27 cellular contexts compared by ENCODE assay signal in genomic region chr16:12317121-12317810, GRCh38.
A peak's percentile ranks its signal among the peaks of the same experiment; 100 is the strongest.
DNase-seq lines count a peak whose midpoint lies in the region; ATAC-seq and TF ChIP-seq lines count a peak whose summit lies in the region.
"Had no signal": no experiment of that assay in that cellular context is flagged by ENCODE, and none has a peak within 500 bp of the region (broad histone marks: within the 10 kb centered on the region; RNA-seq: fewer than 3 reads in every experiment).

No MANE protein-coding gene starts in this region.

- H3K4me3 Mint-ChIP-seq in CD4-positive, alpha-beta memory T cell, result no peak overlapping the region
- H3K4me3 Mint-ChIP-seq in activated B cell treated with CpG ODN at 0.5 μM for 24 hours, result peak overlapping the region; percentile 39
- H3K4me3 Mint-ChIP-seq in activated CD8-positive, alpha-beta memory T cell treated with anti-CD3 and anti-CD28 coated beads, Interleukin-2, amount 10 ng/mL, durations not matched to agents 7 days and 5 days, result no peak overlapping the region
- H3K4me3 Mint-ChIP-seq: activated CD4-positive, alpha-beta T cell treated with anti-CD3 and anti-CD28 coated beads, Interleukin-2, amount 10 ng/mL, durations not matched to agents 7 days and 5 days; activated naive CD4-positive, alpha-beta T cell treated with anti-CD3 and anti-CD28 coated beads, Interleukin-2, amount 10 ng/mL, durations not matched to agents 7 days and 5 days; neural progenitor cell had no signal

- no peaks in the 10 kb centered on the region for H3K27me3 ChIP-seq in CD4-positive, alpha-beta memory T cell (ENCODE audit: insufficient read depth, low read length)
- H3K27me3 ChIP-seq in Karpas-422 (ENCODE audit: low read length) (no peaks in the 10 kb centered on the region), mammary epithelial cell (ENCODE audit: insufficient read depth, low read length) (no peaks in the 10 kb centered on the region), HAP-1 (ENCODE audit: low read depth) (no peaks in the 10 kb centered on the region)
- H3K27me3 ChIP-seq: neural progenitor cell, sigmoid colon had no signal

- peaks cover 0 to 1% (median 0%) of the 10 kb centered on the region in 8 donors for H3K9me3 Mint-ChIP-seq in CD4-positive, alpha-beta memory T cell
- peaks cover 2% of the 10 kb centered on the region for H3K9me3 Mint-ChIP-seq in activated B cell treated with CpG ODN at 0.5 μM for 24 hours
- H3K9me3 Mint-ChIP-seq in activated CD8-positive, alpha-beta memory T cell treated with anti-CD3 and anti-CD28 coated beads, Interleukin-2, amount 10 ng/mL, durations not matched to agents 7 days and 5 days (ENCODE audit: low read depth), result peaks cover 9% of the 10 kb centered on the region
- H3K9me3 Mint-ChIP-seq: neural progenitor cell had no signal

- no peak for DNase-seq in CD4-positive, alpha-beta memory T cell
- peak; percentile 51 for DNase-seq in Karpas-422
- no peak for DNase-seq in activated B cell treated with CpG ODN at 0.5 μM for 24 hours
- DNase-seq in mucosa of descending colon, result no peak
- DNase-seq in mammary epithelial cell, result no peak
- DNase-seq in activated CD8-positive, alpha-beta memory T cell treated with anti-CD3 and anti-CD28 coated beads, Interleukin-2, amount 10 ng/mL, durations not matched to agents 7 days and 5 days, result no peak
- no peak for DNase-seq in HAP-1 (ENCODE audit: low spot score in 2 of 2)
- DNase-seq: activated CD4-positive, alpha-beta T cell treated with anti-CD3 and anti-CD28 coated beads, Interleukin-2, amount 10 ng/mL, durations not matched to agents 7 days and 5 days; activated naive CD4-positive, alpha-beta T cell treated with anti-CD3 and anti-CD28 coated beads, Interleukin-2, amount 10 ng/mL, durations not matched to agents 7 days and 5 days; amniotic stem cell; GOT3; Kasumi-1; kidney; lower lobe of right lung; MV-4-11; NCI-H146; NCI-H774; SHP77 treated with DMSO at 0.1 percent for 48 hours; sigmoid colon; stimulated activated CD4-positive, alpha-beta T cell treated with anti-CD3 and anti-CD28 coated beads, Interleukin-4, amount 100 ng/mL, for 4 hours; stimulated activated naive CD4-positive, alpha-beta T cell treated with Interleukin-2 at 50 U/mL for 16 hours; SW 1271; T1000 had no signal

- no peaks in the 10 kb centered on the region for H3K9me2 ChIP-seq in Karpas-422 (replicated peaks; ENCODE audit: insufficient read depth, low read length)

- no peak overlapping the region for H3K4me3 ChIP-seq in CD4-positive, alpha-beta memory T cell (ENCODE audit: low read length in 2 of 2)
- H3K4me3 ChIP-seq in Karpas-422 (ENCODE audit: low read length) (no peak overlapping the region), mucosa of descending colon (no peak overlapping the region), mammary epithelial cell (replicated peaks in 1 of 3; ENCODE audit: insufficient read depth in 1 of 3, low read depth in 2 of 3, low read length in 3 of 3) (no peak overlapping the region), HAP-1 (no peak overlapping the region)
- H3K4me3 ChIP-seq: lower lobe of right lung, neural progenitor cell, sigmoid colon, thoracic aorta had no signal

- H3K9me3 ChIP-seq in CD4-positive, alpha-beta memory T cell (ENCODE audit: control insufficient read depth in 1 of 2, low read length in 2 of 2), result no peaks in the 10 kb centered on the region
- no peaks in the 10 kb centered on the region for H3K9me3 ChIP-seq in Karpas-422 (ENCODE audit: low read length)
- H3K9me3 ChIP-seq in mucosa of descending colon, result no peaks in the 10 kb centered on the region
- no peaks in the 10 kb centered on the region for H3K9me3 ChIP-seq in mammary epithelial cell (replicated peaks; ENCODE audit: insufficient read depth, low read length)
- no peaks in the 10 kb centered on the region for H3K9me3 ChIP-seq in HAP-1
- H3K9me3 ChIP-seq: lower lobe of right lung, sigmoid colon, thoracic aorta had no signal

- H3K36me3 ChIP-seq in CD4-positive, alpha-beta memory T cell (ENCODE audit: insufficient read depth, low read length), result no peaks in the 10 kb centered on the region
- no peaks in the 10 kb centered on the region for H3K36me3 ChIP-seq in Karpas-422 (ENCODE audit: insufficient read depth, low read length)
- no peaks in the 10 kb centered on the region for H3K36me3 ChIP-seq in mucosa of descending colon (ENCODE audit: low read depth)
- H3K36me3 ChIP-seq in mammary epithelial cell (ENCODE audit: insufficient read depth, low read length), result no peaks in the 10 kb centered on the region
- no peaks in the 10 kb centered on the region for H3K36me3 ChIP-seq in HAP-1 (replicated peaks)
- H3K36me3 ChIP-seq: lower lobe of right lung, neural progenitor cell, sigmoid colon, thoracic aorta had no signal

- CTCF ChIA-PET in CD4-positive, alpha-beta memory T cell (lab: Charles Lee; ENCODE audit: partially characterized antibody), result no interaction called here
- CTCF ChIA-PET in activated B cell treated with CpG ODN at 0.5 μM for 24 hours (lab: Charles Lee), result no interaction called here
- CTCF ChIA-PET in mammary epithelial cell (lab: Charles Lee; ENCODE audit: low non-redundant PET), result no interaction called here
- CTCF ChIA-PET in activated CD8-positive, alpha-beta memory T cell treated with anti-CD3 and anti-CD28 coated beads, Interleukin-2, amount 10 ng/mL, durations not matched to agents 7 days and 5 days (lab: Charles Lee), result no interaction called here

- intact Hi-C loops in CD4-positive, alpha-beta memory T cell (cut with micrococcal nuclease), result no loop called here
- intact Hi-C loops in activated B cell treated with CpG ODN at 0.5 μM for 24 hours (cut with micrococcal nuclease) (loop anchor here (5.0 kb wide), 1 partner anchor 90 kb away; no protein-coding TSS in a partner anchor), mucosa of descending colon (cut with DNase I, micrococcal nuclease) (no loop called here), mammary epithelial cell (cut with micrococcal nuclease) (no loop called here)

- no peak overlapping the region for H3K27ac ChIP-seq in CD4-positive, alpha-beta memory T cell (ENCODE audit: low read depth, low read length)
- 0 out of 2 replicates have a peak overlapping the region, but pooled peaks have one; percentile 4 for H3K27ac ChIP-seq in Karpas-422 (ENCODE audit: low read length)
- no peak overlapping the region for H3K27ac ChIP-seq in mammary epithelial cell (ENCODE audit: insufficient read depth, low read depth, low read length)
- H3K27ac ChIP-seq: lower lobe of right lung, neural progenitor cell, sigmoid colon, thoracic aorta had no signal

- no peak for TF ChIP-seq CTCF in activated B cell treated with CpG ODN at 0.5 μM for 24 hours (IDR thresholded peaks at IDR 0.05)
- no peak for TF ChIP-seq CTCF in mucosa of descending colon (IDR thresholded peaks at IDR 0.05)
- TF ChIP-seq CTCF in mammary epithelial cell (conservative IDR thresholded peaks at IDR 0.05 in 1 of 2, IDR thresholded peaks at IDR 0.05 in 1 of 2; ENCODE audit: extremely low read depth in 1 of 2, insufficient read depth in 1 of 2, low read depth in 1 of 2, low read length in 2 of 2), result no peak

- H3K9ac ChIP-seq in Karpas-422 (ENCODE audit: low read length), result no peak overlapping the region
- no peak overlapping the region for H3K9ac ChIP-seq in mammary epithelial cell (ENCODE audit: insufficient read depth, low read length)
- H3K9ac ChIP-seq: neural progenitor cell had no signal

- in situ Hi-C loops in mammary epithelial cell (cut with MboI; ENCODE audit: low sequenced_read_pairs in 2 of 2) (no loop called here), HAP-1 (cut with MboI; ENCODE audit: low sequenced_read_pairs) (no loop called here)

- H4K20me1 ChIP-seq in Karpas-422 (ENCODE audit: insufficient read depth, low read depth, low read length) (no peaks in the 10 kb centered on the region; the same call in 1 of the 2 replicates), mammary epithelial cell (ENCODE audit: insufficient read depth, low read length) (peaks cover 3% of the 10 kb centered on the region)

- POLR2A ChIA-PET in CD4-positive, alpha-beta memory T cell (lab: Charles Lee; ENCODE audit: partially characterized antibody), result no interaction called here
- POLR2A ChIA-PET in activated B cell treated with CpG ODN at 0.5 μM for 24 hours (lab: Charles Lee), result interaction anchor here (0.5 to 0.7 kb wide), 2 partner anchors 42 to 227 kb away, joined by 3 to 8 read pairs; no protein-coding TSS in a partner anchor

- H3K27ac Mint-ChIP-seq in CD4-positive, alpha-beta memory T cell, result peak overlapping the region in 4 of 7 donors; percentile 6 to 72 (median 28)
- H3K27ac Mint-ChIP-seq in activated B cell treated with CpG ODN at 0.5 μM for 24 hours, result peak overlapping the region; percentile 79
- no peak overlapping the region for H3K27ac Mint-ChIP-seq in activated CD8-positive, alpha-beta memory T cell treated with anti-CD3 and anti-CD28 coated beads, Interleukin-2, amount 10 ng/mL, durations not matched to agents 7 days and 5 days
- H3K27ac Mint-ChIP-seq: activated CD4-positive, alpha-beta T cell treated with anti-CD3 and anti-CD28 coated beads, Interleukin-2, amount 10 ng/mL, durations not matched to agents 7 days and 5 days; activated naive CD4-positive, alpha-beta T cell treated with anti-CD3 and anti-CD28 coated beads, Interleukin-2, amount 10 ng/mL, durations not matched to agents 7 days and 5 days had no signal

- no peak overlapping the region for H3K4me2 ChIP-seq in Karpas-422 (ENCODE audit: low read depth, low read length, poor library complexity, severe bottlenecking)
- H3K4me2 ChIP-seq in mammary epithelial cell (ENCODE audit: insufficient read depth, low read depth, low read length), result no peak overlapping the region
- H3K4me2 ChIP-seq: neural progenitor cell had no signal

- WGBS in mammary epithelial cell (ENCODE audit: low coverage, missing lambda C conversion rate), result 78% methylated on average over 5 of the region's 7 CpGs

- peak; percentile 67 for ATAC-seq in activated B cell treated with CpG ODN at 0.5 μM for 24 hours (ENCODE audit: low read depth)
- ATAC-seq in mucosa of descending colon, result peak; percentile 42
- ATAC-seq in activated CD8-positive, alpha-beta memory T cell treated with anti-CD3 and anti-CD28 coated beads, Interleukin-2, amount 10 ng/mL, durations not matched to agents 7 days and 5 days, result no peak
- ATAC-seq: HepG2, lower lobe of right lung, Panc1 had no signal

- peaks cover 2 to 28% (median 13%) of the 10 kb centered on the region in 4 donors for H3K4me1 Mint-ChIP-seq in CD4-positive, alpha-beta memory T cell
- peaks cover 87% of the 10 kb centered on the region for H3K4me1 Mint-ChIP-seq in activated B cell treated with CpG ODN at 0.5 μM for 24 hours
- H3K4me1 Mint-ChIP-seq in activated CD8-positive, alpha-beta memory T cell treated with anti-CD3 and anti-CD28 coated beads, Interleukin-2, amount 10 ng/mL, durations not matched to agents 7 days and 5 days, result peaks cover 3% of the 10 kb centered on the region
- H3K4me1 Mint-ChIP-seq: activated CD4-positive, alpha-beta T cell treated with anti-CD3 and anti-CD28 coated beads, Interleukin-2, amount 10 ng/mL, durations not matched to agents 7 days and 5 days; activated naive CD4-positive, alpha-beta T cell treated with anti-CD3 and anti-CD28 coated beads, Interleukin-2, amount 10 ng/mL, durations not matched to agents 7 days and 5 days had no signal

- H3K4me1 ChIP-seq in CD4-positive, alpha-beta memory T cell (ENCODE audit: insufficient read depth, low read length), result no peaks in the 10 kb centered on the region
- H3K4me1 ChIP-seq in Karpas-422 (ENCODE audit: low read length) (peaks cover 25% of the 10 kb centered on the region), mucosa of descending colon (ENCODE audit: low read depth) (peaks cover 14% of the 10 kb centered on the region), mammary epithelial cell (ENCODE audit: insufficient read depth, low read length) (no peaks in the 10 kb centered on the region), HAP-1 (no peaks in the 10 kb centered on the region)
- H3K4me1 ChIP-seq: lower lobe of right lung had no signal

- dilution Hi-C loops in mammary epithelial cell (cut with HindIII; ENCODE audit: low sequenced_read_pairs), result no loop called here

- H3K36me3 Mint-ChIP-seq in CD4-positive, alpha-beta memory T cell, result peaks cover 7 to 9% of the 10 kb centered on the region in 2 donors
- peaks cover 41% of the 10 kb centered on the region for H3K36me3 Mint-ChIP-seq in activated B cell treated with CpG ODN at 0.5 μM for 24 hours (ENCODE audit: low read depth)
- no peaks in the 10 kb centered on the region for H3K36me3 Mint-ChIP-seq in activated CD8-positive, alpha-beta memory T cell treated with anti-CD3 and anti-CD28 coated beads, Interleukin-2, amount 10 ng/mL, durations not matched to agents 7 days and 5 days
- H3K36me3 Mint-ChIP-seq: activated naive CD4-positive, alpha-beta T cell treated with anti-CD3 and anti-CD28 coated beads, Interleukin-2, amount 10 ng/mL, durations not matched to agents 7 days and 5 days; neural progenitor cell had no signal

- H3K79me2 ChIP-seq in Karpas-422 (ENCODE audit: low read length) (no peaks in the 10 kb centered on the region), mammary epithelial cell (ENCODE audit: insufficient read depth, low read length) (no peaks in the 10 kb centered on the region)

- no peak overlapping the region for H2AFZ ChIP-seq in Karpas-422 (ENCODE audit: low read length)
- H2AFZ ChIP-seq in mammary epithelial cell (ENCODE audit: low read depth, low read length), result no peak overlapping the region
- H2AFZ ChIP-seq: neural progenitor cell had no signal

- no peaks in the 10 kb centered on the region for H3K27me3 Mint-ChIP-seq in CD4-positive, alpha-beta memory T cell
- no peaks in the 10 kb centered on the region for H3K27me3 Mint-ChIP-seq in activated B cell treated with CpG ODN at 0.5 μM for 24 hours
- H3K27me3 Mint-ChIP-seq in activated CD8-positive, alpha-beta memory T cell treated with anti-CD3 and anti-CD28 coated beads, Interleukin-2, amount 10 ng/mL, durations not matched to agents 7 days and 5 days, result no peaks in the 10 kb centered on the region
- H3K27me3 Mint-ChIP-seq: activated CD4-positive, alpha-beta T cell treated with anti-CD3 and anti-CD28 coated beads, Interleukin-2, amount 10 ng/mL, durations not matched to agents 7 days and 5 days; activated naive CD4-positive, alpha-beta T cell treated with anti-CD3 and anti-CD28 coated beads, Interleukin-2, amount 10 ng/mL, durations not matched to agents 7 days and 5 days had no signal

- no TSS peak for BruUV-seq in mammary epithelial cell (replicated peaks; lab: Mats Ljungman, UMichigan)
